15 cellular contexts compared by ENCODE assay signal in the genomic region with DNA sequence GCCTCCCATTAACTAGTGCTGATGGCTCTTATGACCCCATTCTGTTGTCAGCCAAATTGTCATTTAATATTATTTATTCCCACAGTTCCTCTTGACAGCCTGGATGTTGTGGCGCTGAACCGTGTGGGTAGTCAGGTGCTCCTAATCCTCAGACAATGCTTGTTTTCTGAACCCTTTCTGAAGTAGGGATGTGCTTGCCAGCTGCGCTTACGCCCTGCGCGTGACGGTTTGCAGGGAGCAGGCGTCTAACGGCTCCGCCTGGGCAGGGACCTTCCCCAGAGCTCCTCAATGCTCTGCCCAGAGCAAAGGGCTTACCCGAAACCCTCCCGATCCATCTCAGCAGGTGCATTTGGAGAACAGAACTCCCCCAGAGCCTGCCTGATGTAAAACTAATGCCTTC.
DNase-seq lines count a peak whose midpoint lies in the region; ATAC-seq lines count a peak whose summit lies in the region.
"Had no signal": no experiment of that assay in that cellular context is flagged by ENCODE, and none has a peak within 500 bp of the region (broad histone marks: within the 10 kb centered on the region; RNA-seq: fewer than 3 reads in every experiment).

No MANE protein-coding gene starts in this region.

- no peak overlapping the region for H3K9ac ChIP-seq in BLaER1

- no peak for ATAC-seq in HG03108 (IDR thresholded peaks at IDR 0.05; ENCODE audit: unreplicated experiment)
- ATAC-seq: HepG2 had no signal

- H3K4me2 ChIP-seq in BLaER1: peak overlapping the region; percentile 19; the same call in 1 of the 2 replicates

- H3K4me3 ChIP-seq in BLaER1: no peak overlapping the region

- no peaks in the 10 kb centered on the region for H3K9me3 ChIP-seq in BLaER1

- no peaks in the 10 kb centered on the region for H3K27me3 ChIP-seq in BLaER1

- no peaks in the 10 kb centered on the region for H3K36me3 ChIP-seq in BLaER1

- H4K20me1 ChIP-seq in BLaER1: no peaks in the 10 kb centered on the region

- DNase-seq in DMS79 treated with DMSO at 0.1 percent for 48 hours (lab: John Stamatoyannopoulos, UW): peak; percentile 92
- DNase-seq in NCI-H2029 (lab: John Stamatoyannopoulos, UW): peak; percentile 57
- peak; percentile 85 for DNase-seq in NCI-H510A treated with DMSO at 0.1 percent for 48 hours (lab: John Stamatoyannopoulos, UW)
- DNase-seq in COLO829 (ENCODE audit: low spot score): no peak
- DNase-seq in hepatic stellate cell (ENCODE audit: low spot score): no peak
- no peak for DNase-seq in effector CD4-positive, alpha-beta T cell
- DNase-seq: AML-193; CD4-positive, alpha-beta T cell; HFFc6; Kasumi-1; NCI-H1694 treated with DMSO at 0.1 percent for 48 hours had no signal

- peaks cover 34% of the 10 kb centered on the region for H3K4me1 ChIP-seq in BLaER1

- H3K27ac ChIP-seq in BLaER1: no peak overlapping the region
- H3K27ac ChIP-seq: RWPE1 had no signal

Comparison
In these comparisons a context has a peak if more than half of its experiments do, and no peak if none do; other contexts are left out.
1. DNase-seq: peak in DMS79 treated with DMSO at 0.1 percent for 48 hours (single experiment), NCI-H2029 (single experiment) and NCI-H510A treated with DMSO at 0.1 percent for 48 hours (single experiment); none in COLO829 (single experiment), hepatic stellate cell (single experiment) and effector CD4-positive, alpha-beta T cell (single experiment).